Comparison of ENCODE assay signal across 19 cellular contexts in genomic region chr5:110435207-110435606, GRCh38.
DNase-seq lines count a peak whose midpoint lies in the region; FAIRE-seq and TF ChIP-seq lines count a peak whose summit lies in the region.
"Had no signal": no experiment of that assay in that cellular context is flagged by ENCODE, and none has a peak within 500 bp of the region (broad histone marks: within the 10 kb centered on the region; RNA-seq: fewer than 3 reads in every experiment).

No MANE protein-coding gene starts in this region.

- FAIRE-seq in A204.1 (lab: Jason Lieb, UNC) (peak; percentile 9), endometrium (lab: Jason Lieb, UNC) (peak; percentile 4)
- FAIRE-seq: GM12891, GM18507, H54 had no signal

- TF ChIP-seq CTCF in HEK293 (tag by site-specific recombination; IDR thresholded peaks at IDR 0.05) = no peak

- H3K27ac ChIP-seq in HEK293 (ENCODE audit: extremely low read depth, low read depth, low read length) = no peak overlapping the region
- H3K27ac ChIP-seq: BLaER1, C4-2B had no signal

- H3K4me1 ChIP-seq in HEK293 (ENCODE audit: control insufficient read depth, insufficient read depth, low read length) = no peaks in the 10 kb centered on the region
- H3K4me1 ChIP-seq: BLaER1, Caco-2, HAP-1 had no signal

- DNase-seq in SKM-1 (lab: John Stamatoyannopoulos, UW; ENCODE audit: unreplicated experiment) (no peak), dedifferentiated amniotic fluid mesenchymal stem cell (ENCODE audit: extremely low spot score) (no peak), HEK293T (ENCODE audit: extremely low spot score) (no peak)
- DNase-seq: Caco-2; CD4-positive, CD25-positive, alpha-beta regulatory T cell; CD8-positive, alpha-beta T cell; DMS79; EL; GDM1; GOT3 had no signal

- no peaks in the 10 kb centered on the region for H3K36me3 ChIP-seq in HEK293 (ENCODE audit: control insufficient read depth in 2 of 2, insufficient read depth in 1 of 2, low read length in 2 of 2)
- H3K36me3 ChIP-seq: BLaER1, HAP-1 had no signal

- no peaks in the 10 kb centered on the region for H3K9me3 ChIP-seq in HEK293 (ENCODE audit: control insufficient read depth, insufficient read depth, low read depth, low read length)
- H3K9me3 ChIP-seq: BLaER1, HAP-1 had no signal

- CTCF ChIA-PET in HEK293 (lab: Yijun Ruan, JAX) = no interaction called here
- CTCF ChIA-PET in HEK293T (lab: Yijun Ruan, JAX) = no interaction called here

- POLR2A ChIA-PET in HEK293 (lab: Yijun Ruan, JAX) = no interaction called here
- POLR2A ChIA-PET in HEK293T (lab: Yijun Ruan, JAX) = no interaction called here

- H3K4me3 ChIP-seq in HEK293 (ENCODE audit: low read depth, low read length) = no peak overlapping the region
- H3K4me3 ChIP-seq: BLaER1, HAP-1 had no signal

TF ChIP-seq in HEK293, 187 proteins besides CTCF, POLR2A, EP300 and RAD21:
- TF ChIP-seq PRDM1 (tag by site-specific recombination; IDR thresholded peaks at IDR 0.05) (no peak), TRIM28 (IDR thresholded peaks at IDR 0.05; ENCODE audit: borderline replicate concordance, low read length) (no peak), ATF2 (tag by site-specific recombination; IDR thresholded peaks at IDR 0.05; ENCODE audit: low read depth) (peak; percentile 66)

TF ChIP-seq in HEK293T, 16 proteins besides CTCF, POLR2A, EP300 and RAD21:
- TF ChIP-seq, protein P1, sequence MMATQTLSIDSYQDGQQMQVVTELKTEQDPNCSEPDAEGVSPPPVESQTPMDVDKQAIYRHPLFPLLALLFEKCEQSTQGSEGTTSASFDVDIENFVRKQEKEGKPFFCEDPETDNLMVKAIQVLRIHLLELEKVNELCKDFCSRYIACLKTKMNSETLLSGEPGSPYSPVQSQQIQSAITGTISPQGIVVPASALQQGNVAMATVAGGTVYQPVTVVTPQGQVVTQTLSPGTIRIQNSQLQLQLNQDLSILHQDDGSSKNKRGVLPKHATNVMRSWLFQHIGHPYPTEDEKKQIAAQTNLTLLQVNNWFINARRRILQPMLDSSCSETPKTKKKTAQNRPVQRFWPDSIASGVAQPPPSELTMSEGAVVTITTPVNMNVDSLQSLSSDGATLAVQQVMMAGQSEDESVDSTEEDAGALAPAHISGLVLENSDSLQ (IDR thresholded peaks at IDR 0.05) = no peak
- TF ChIP-seq L3MBTL2 (conservative IDR thresholded peaks at IDR 0.05) (no peak), ELF4 (IDR thresholded peaks at IDR 0.05) (no peak), FOXA1 (IDR thresholded peaks at IDR 0.05) (no peak), HDGF (IDR thresholded peaks at IDR 0.05; ENCODE audit: borderline replicate concordance) (no peak), NFRKB (IDR thresholded peaks at IDR 0.05) (no peak), FOXM1 (IDR thresholded peaks at IDR 0.05; ENCODE audit: borderline replicate concordance) (no peak), ZNF384 (IDR thresholded peaks at IDR 0.05) (no peak), FOXK2 (IDR thresholded peaks at IDR 0.05) (no peak), LEF1 (IDR thresholded peaks at IDR 0.05; ENCODE audit: borderline replicate concordance) (no peak), SP1 (IDR thresholded peaks at IDR 0.05) (no peak), TARDBP (IDR thresholded peaks at IDR 0.05) (no peak), BHLHE40 (IDR thresholded peaks at IDR 0.05; ENCODE audit: borderline replicate concordance) (no peak), SUZ12 (IDR thresholded peaks at IDR 0.05) (no peak), ARNT (IDR thresholded peaks at IDR 0.05) (no peak)
